ENCODE assay signal across 1 cellular context in the genomic region with DNA sequence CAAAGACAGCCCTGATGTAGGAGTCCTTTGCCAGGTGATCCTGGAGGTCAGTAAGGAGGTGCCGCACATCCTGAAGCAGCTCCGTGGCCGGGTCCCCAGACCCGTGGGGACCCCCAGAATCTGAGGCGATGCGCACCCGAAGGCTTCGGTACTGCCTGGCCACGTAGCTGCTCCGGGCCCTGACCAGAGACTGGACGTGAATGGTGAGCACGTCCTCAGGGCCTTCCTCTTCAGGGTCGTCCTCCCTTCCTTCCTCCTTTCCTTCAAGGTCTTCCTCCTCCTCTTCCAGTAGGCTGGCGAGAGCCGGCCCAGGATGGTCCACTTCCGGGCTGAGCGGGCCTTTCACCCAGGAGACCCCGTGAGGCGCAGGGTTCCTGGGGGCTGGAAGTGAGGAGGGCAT.
TF ChIP-seq lines count a peak whose summit lies in the region.

No MANE protein-coding gene starts in this region.

TF ChIP-seq in A549, 52 proteins besides CTCF, POLR2A, EP300 and RAD21 (continued from another document):
- TF ChIP-seq JUNB (IDR thresholded peaks at IDR 0.05) (no peak), TFCP2L1 (CRISPR knock-in tag; IDR thresholded peaks at IDR 0.05) (no peak), POLR2AphosphoS2 (conservative IDR thresholded peaks at IDR 0.05; ENCODE audit: low read length) (no peak), MYC (IDR thresholded peaks at IDR 0.05; ENCODE audit: borderline replicate concordance, low read length) (no peak), HOXB5 (CRISPR knock-in tag; IDR thresholded peaks at IDR 0.05) (no peak), BHLHE40 (IDR thresholded peaks at IDR 0.05; ENCODE audit: low read depth, low read length) (no peak)
